In the genomic region with DNA sequence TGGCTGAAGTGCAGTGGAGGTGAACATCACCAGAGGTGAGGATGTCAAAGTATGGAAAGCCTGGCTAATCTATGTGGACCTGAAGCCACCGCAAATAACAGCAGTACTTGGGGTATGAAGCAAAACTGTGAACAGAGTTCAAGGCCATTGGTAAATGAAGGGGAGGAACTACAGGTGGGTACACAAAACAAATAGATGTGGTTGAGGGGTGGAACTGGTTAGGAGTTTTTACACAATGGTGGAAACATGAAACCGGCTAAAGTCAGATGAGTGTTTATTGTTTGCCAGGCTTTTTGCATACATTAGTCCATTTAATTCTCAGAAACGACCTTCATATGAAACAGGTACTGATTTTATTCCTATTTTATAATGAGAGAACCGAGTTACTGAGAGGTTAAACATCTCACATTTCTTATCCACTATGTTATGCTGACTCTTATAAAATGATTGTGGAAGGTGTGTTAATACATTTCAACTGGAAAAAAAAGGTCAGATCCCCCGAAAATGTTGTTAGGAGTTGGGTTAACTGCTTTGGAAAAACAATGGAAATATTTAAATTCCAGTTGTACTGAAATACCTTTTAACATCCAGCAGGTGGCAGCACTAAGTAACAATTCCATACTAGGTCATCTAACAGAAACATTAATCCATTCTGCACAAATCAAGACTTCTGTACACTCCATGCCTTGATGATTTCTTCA, we compare ENCODE assay signal across 8 cellular contexts. TPM values are rescaled to one million over a fixed set of nuclear protein-coding genes. Genes with fewer than 3 reads are reported as not detected.
DNase-seq lines count a peak whose midpoint lies in the region; FAIRE-seq and TF ChIP-seq lines count a peak whose summit lies in the region.

No MANE protein-coding gene starts in this region.

- H3K36me3 ChIP-seq in adipocyte (ENCODE audit: control insufficient read depth, insufficient read depth, low read length, severe bottlenecking): peaks cover 80% of the 10 kb centered on the region

- H3K4me1 ChIP-seq in adipocyte (ENCODE audit: control insufficient read depth, insufficient read depth, low read length): no peaks in the 10 kb centered on the region

- H3K27me3 ChIP-seq in adipocyte (replicated peaks; ENCODE audit: control insufficient read depth, insufficient read depth, low read length): no peaks in the 10 kb centered on the region

- no peaks in the 10 kb centered on the region for H3K9me3 ChIP-seq in adipocyte (ENCODE audit: control insufficient read depth, low read length)

- H3K4me3 ChIP-seq in adipocyte (ENCODE audit: low read length): no peak overlapping the region

- FAIRE-seq in GM12892 (lab: Jason Lieb, UNC): peak; percentile 88
- peak; percentile 95 for FAIRE-seq in islet of Langerhans (lab: Jason Lieb, UNC)

- no peak overlapping the region for H3K9ac ChIP-seq in adipocyte (ENCODE audit: low read length)

- no peak for TF ChIP-seq POLR2A in GM12892 (IDR thresholded peaks at IDR 0.05; ENCODE audit: low read depth, low read length)

- DNase-seq in AML-193 (lab: John Stamatoyannopoulos, UW) (peak; percentile 48 to 66), GM12892 (ENCODE audit: insufficient read length) (no peak), NCI-H2029 treated with DMSO at 0.1 percent for 48 hours (lab: John Stamatoyannopoulos, UW) (peak; percentile 78), adipocyte (ENCODE audit: low read depth) (peak; percentile 71), occipital lobe (lab: John Stamatoyannopoulos, UW) (no peak), NCI-H1436 (lab: John Stamatoyannopoulos, UW) (no peak)
- DNase-seq in activated T-cell treated with anti-CD3 and anti-CD28 coated beads, Interleukin-2, amount 50 U/mL, for 48 hours: no peak

RNA-seq across cellular contexts. Expression of a gene that starts 44.3 kb away (rescaled TPM):
- polyA plus RNA-seq in GM12892 (2012; ENCODE audit: missing spikeins): 44.9 TPM
- total RNA-seq in occipital lobe: 69.7 TPM

RNA-seq across cellular contexts. Expression of a gene that starts 56.8 kb away (rescaled TPM):
- polyA plus RNA-seq in GM12892 (2012; ENCODE audit: missing spikeins): 25.4 TPM
- 19.8 TPM for total RNA-seq in occipital lobe

RNA-seq across cellular contexts. Expression of a gene that starts 56.8 kb away (rescaled TPM):
- 8.3 TPM for polyA plus RNA-seq in GM12892 (2012; ENCODE audit: missing spikeins)
- total RNA-seq in occipital lobe: 35.7 TPM

Comparison
In these comparisons a context has a peak if more than half of its experiments do, and no peak if none do; other contexts are left out.
1. DNase-seq: peak in AML-193 (2 of 2), NCI-H2029 treated with DMSO at 0.1 percent for 48 hours (single experiment) and adipocyte (single experiment); none in GM12892 (single experiment), activated T-cell treated with anti-CD3 and anti-CD28 coated beads, Interleukin-2, amount 50 U/mL, for 48 hours (0 of 2), occipital lobe (single experiment) and NCI-H1436 (single experiment).